In the genomic region with DNA sequence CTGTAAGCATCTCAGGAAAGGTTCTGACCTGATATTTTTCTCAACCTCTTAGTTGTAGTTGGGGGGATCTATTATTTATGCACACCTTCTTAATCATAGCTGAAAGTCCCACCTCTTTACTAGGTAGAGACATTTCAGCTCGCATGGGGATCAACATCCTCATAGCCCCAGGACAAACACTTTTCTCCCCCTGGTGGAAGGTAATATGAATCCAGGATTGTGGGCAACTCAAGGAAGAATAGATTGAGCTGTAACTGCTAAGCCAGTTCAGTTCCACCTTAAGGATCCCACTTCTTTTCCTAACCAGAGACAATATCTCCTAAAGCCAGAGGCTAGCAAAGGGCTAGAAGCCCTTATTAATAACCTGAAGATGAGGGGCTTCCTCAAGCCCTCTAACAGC, we compare ENCODE assay signal across 1 cellular context.
TF ChIP-seq lines count a peak whose summit lies in the region.

No MANE protein-coding gene starts in this region.

TF ChIP-seq in SK-N-SH treated with all-trans-retinoic acid at 6 μM for 48 hours, 23 proteins besides CTCF, POLR2A, EP300 and RAD21 (continued from another document):
- TF ChIP-seq PATZ1 (CRISPR knock-in tag; IDR thresholded peaks at IDR 0.05; ENCODE audit: borderline replicate concordance) = no peak
- TF ChIP-seq CREB5 (CRISPR knock-in tag; IDR thresholded peaks at IDR 0.05; ENCODE audit: low read depth) = no peak
- TF ChIP-seq ARNTL (CRISPR knock-in tag; IDR thresholded peaks at IDR 0.05; ENCODE audit: borderline replicate concordance, low read depth) = no peak
- TF ChIP-seq TOX (CRISPR knock-in tag; IDR thresholded peaks at IDR 0.05; ENCODE audit: borderline replicate concordance) = no peak
- TF ChIP-seq BACH2 (CRISPR knock-in tag; IDR thresholded peaks at IDR 0.05; ENCODE audit: borderline replicate concordance) = no peak
- no peak for TF ChIP-seq ZNF70 (CRISPR knock-in tag; IDR thresholded peaks at IDR 0.05)
- TF ChIP-seq CSDC2 (CRISPR knock-in tag; IDR thresholded peaks at IDR 0.05) = no peak
- TF ChIP-seq GLIS3 (CRISPR knock-in tag; IDR thresholded peaks at IDR 0.05) = no peak
- no peak for TF ChIP-seq ZNF8 (CRISPR knock-in tag; IDR thresholded peaks at IDR 0.05)
